ENCODE assay signal across 1 cellular context in genomic region chr20:51134405-51134804, GRCh38.
TF ChIP-seq lines count a peak whose summit lies in the region.

No MANE protein-coding gene starts in this region.

TF ChIP-seq in GM12878, 131 proteins besides CTCF, POLR2A, EP300 and RAD21 (continued from another document):
- TF ChIP-seq, protein P1, sequence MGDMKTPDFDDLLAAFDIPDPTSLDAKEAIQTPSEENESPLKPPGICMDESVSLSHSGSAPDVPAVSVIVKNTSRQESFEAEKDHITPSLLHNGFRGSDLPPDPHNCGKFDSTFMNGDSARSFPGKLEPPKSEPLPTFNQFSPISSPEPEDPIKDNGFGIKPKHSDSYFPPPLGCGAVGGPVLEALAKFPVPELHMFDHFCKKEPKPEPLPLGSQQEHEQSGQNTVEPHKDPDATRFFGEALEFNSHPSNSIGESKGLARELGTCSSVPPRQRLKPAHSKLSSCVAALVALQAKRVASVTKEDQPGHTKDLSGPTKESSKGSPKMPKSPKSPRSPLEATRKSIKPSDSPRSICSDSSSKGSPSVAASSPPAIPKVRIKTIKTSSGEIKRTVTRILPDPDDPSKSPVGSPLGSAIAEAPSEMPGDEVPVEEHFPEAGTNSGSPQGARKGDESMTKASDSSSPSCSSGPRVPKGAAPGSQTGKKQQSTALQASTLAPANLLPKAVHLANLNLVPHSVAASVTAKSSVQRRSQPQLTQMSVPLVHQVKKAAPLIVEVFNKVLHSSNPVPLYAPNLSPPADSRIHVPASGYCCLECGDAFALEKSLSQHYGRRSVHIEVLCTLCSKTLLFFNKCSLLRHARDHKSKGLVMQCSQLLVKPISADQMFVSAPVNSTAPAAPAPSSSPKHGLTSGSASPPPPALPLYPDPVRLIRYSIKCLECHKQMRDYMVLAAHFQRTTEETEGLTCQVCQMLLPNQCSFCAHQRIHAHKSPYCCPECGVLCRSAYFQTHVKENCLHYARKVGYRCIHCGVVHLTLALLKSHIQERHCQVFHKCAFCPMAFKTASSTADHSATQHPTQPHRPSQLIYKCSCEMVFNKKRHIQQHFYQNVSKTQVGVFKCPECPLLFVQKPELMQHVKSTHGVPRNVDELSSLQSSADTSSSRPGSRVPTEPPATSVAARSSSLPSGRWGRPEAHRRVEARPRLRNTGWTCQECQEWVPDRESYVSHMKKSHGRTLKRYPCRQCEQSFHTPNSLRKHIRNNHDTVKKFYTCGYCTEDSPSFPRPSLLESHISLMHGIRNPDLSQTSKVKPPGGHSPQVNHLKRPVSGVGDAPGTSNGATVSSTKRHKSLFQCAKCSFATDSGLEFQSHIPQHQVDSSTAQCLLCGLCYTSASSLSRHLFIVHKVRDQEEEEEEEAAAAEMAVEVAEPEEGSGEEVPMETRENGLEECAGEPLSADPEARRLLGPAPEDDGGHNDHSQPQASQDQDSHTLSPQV (IDR thresholded peaks at IDR 0.05): no peak
- TF ChIP-seq RCOR1 (conservative IDR thresholded peaks at IDR 0.05; ENCODE audit: low read depth, low read length) (no peak), CREM (IDR thresholded peaks at IDR 0.05; ENCODE audit: low read depth) (no peak), SMAD5 (IDR thresholded peaks at IDR 0.05; ENCODE audit: low read depth) (no peak), ZNF207 (IDR thresholded peaks at IDR 0.05; ENCODE audit: borderline replicate concordance) (no peak), MTA2 (IDR thresholded peaks at IDR 0.05; ENCODE audit: low read depth) (no peak)
- TF ChIP-seq, protein P2, sequence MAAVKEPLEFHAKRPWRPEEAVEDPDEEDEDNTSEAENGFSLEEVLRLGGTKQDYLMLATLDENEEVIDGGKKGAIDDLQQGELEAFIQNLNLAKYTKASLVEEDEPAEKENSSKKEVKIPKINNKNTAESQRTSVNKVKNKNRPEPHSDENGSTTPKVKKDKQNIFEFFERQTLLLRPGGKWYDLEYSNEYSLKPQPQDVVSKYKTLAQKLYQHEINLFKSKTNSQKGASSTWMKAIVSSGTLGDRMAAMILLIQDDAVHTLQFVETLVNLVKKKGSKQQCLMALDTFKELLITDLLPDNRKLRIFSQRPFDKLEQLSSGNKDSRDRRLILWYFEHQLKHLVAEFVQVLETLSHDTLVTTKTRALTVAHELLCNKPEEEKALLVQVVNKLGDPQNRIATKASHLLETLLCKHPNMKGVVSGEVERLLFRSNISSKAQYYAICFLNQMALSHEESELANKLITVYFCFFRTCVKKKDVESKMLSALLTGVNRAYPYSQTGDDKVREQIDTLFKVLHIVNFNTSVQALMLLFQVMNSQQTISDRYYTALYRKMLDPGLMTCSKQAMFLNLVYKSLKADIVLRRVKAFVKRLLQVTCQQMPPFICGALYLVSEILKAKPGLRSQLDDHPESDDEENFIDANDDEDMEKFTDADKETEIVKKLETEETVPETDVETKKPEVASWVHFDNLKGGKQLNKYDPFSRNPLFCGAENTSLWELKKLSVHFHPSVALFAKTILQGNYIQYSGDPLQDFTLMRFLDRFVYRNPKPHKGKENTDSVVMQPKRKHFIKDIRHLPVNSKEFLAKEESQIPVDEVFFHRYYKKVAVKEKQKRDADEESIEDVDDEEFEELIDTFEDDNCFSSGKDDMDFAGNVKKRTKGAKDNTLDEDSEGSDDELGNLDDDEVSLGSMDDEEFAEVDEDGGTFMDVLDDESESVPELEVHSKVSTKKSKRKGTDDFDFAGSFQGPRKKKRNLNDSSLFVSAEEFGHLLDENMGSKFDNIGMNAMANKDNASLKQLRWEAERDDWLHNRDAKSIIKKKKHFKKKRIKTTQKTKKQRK (IDR thresholded peaks at IDR 0.05; ENCODE audit: low read depth, low read length): no peak
- TF ChIP-seq, protein P3, sequence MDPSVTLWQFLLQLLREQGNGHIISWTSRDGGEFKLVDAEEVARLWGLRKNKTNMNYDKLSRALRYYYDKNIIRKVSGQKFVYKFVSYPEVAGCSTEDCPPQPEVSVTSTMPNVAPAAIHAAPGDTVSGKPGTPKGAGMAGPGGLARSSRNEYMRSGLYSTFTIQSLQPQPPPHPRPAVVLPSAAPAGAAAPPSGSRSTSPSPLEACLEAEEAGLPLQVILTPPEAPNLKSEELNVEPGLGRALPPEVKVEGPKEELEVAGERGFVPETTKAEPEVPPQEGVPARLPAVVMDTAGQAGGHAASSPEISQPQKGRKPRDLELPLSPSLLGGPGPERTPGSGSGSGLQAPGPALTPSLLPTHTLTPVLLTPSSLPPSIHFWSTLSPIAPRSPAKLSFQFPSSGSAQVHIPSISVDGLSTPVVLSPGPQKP (IDR thresholded peaks at IDR 0.05; ENCODE audit: low read depth, low read length): no peak
- TF ChIP-seq, protein P4, sequence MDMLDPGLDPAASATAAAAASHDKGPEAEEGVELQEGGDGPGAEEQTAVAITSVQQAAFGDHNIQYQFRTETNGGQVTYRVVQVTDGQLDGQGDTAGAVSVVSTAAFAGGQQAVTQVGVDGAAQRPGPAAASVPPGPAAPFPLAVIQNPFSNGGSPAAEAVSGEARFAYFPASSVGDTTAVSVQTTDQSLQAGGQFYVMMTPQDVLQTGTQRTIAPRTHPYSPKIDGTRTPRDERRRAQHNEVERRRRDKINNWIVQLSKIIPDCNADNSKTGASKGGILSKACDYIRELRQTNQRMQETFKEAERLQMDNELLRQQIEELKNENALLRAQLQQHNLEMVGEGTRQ (IDR thresholded peaks at IDR 0.05; ENCODE audit: borderline replicate concordance, low read depth, low read length): no peak
